Comparison of ENCODE assay signal across 9 cellular contexts in the genomic region with DNA sequence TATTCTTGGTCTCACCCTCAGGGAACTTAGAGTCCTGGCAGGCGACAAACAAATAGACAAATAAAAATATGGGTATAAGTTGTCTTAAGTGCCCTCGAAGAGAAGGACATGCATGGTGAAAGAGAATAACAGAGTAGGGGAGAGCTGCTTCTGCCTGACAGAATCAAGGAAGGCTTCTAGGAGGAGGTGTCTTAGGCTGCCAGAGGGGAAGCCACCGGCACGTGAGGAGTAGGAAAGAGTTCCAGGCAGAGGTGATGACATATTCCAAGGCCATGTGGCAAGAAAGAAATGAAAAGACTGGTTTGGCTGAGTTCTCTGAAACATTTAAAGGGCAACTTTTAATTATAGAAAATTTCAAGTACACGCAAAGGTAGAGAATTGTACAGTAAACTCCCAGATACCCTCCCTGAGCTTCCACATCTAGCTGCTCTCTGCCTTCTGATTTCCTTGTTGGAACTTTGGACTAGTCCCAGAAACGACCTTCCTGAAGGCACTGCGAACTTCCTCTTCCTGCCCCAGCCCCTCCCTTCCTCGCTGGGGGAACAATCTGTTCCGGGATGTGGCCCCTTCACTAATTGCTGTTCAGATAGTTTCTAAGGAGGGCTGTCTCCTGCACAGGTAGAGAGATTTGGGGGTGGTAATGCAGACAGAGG.
DNase-seq lines count a peak whose midpoint lies in the region; ATAC-seq and TF ChIP-seq lines count a peak whose summit lies in the region.
"Had no signal": no experiment of that assay in that cellular context is flagged by ENCODE, and none has a peak within 500 bp of the region (broad histone marks: within the 10 kb centered on the region; RNA-seq: fewer than 3 reads in every experiment).

No MANE protein-coding gene starts in this region.

- TF ChIP-seq POLR2A in gastrocnemius medialis (IDR thresholded peaks at IDR 0.05), result no peak

- no peaks in the 10 kb centered on the region for H3K9me3 ChIP-seq in gastrocnemius medialis
- H3K9me3 ChIP-seq: prostate gland had no signal

- ATAC-seq in HG03432 (IDR thresholded peaks at IDR 0.05; ENCODE audit: unreplicated experiment) (peak; percentile 9), gastrocnemius medialis (peak; percentile 66 to 73)

- H3K4me1 ChIP-seq in gastrocnemius medialis, result no peaks in the 10 kb centered on the region
- H3K4me1 ChIP-seq: prostate gland had no signal

- H3K27me3 ChIP-seq in gastrocnemius medialis, result no peaks in the 10 kb centered on the region
- H3K27me3 ChIP-seq: cardiac muscle cell had no signal

- peak overlapping the region in 1 of 4 donors; percentile 30 for H3K4me3 ChIP-seq in gastrocnemius medialis
- H3K4me3 ChIP-seq: cardiac muscle cell, prostate gland had no signal

- intact Hi-C loops in gastrocnemius medialis (cut with DNase I; ENCODE audit: low total_unique reads), result loop anchor here (1.0 to 10.0 kb wide), 4 partner anchors 380 to 1202 kb away; no protein-coding TSS in a partner anchor

- H3K27ac ChIP-seq in gastrocnemius medialis, result peak overlapping the region; percentile 1 to 71 (median 69)
- H3K27ac ChIP-seq: cardiac muscle cell, prostate gland had no signal

- no peak for TF ChIP-seq CTCF in gastrocnemius medialis (IDR thresholded peaks at IDR 0.05 in 4 of 5, conservative IDR thresholded peaks at IDR 0.05 in 1 of 5)

- in situ Hi-C loops in gastrocnemius medialis (cut with MboI; ENCODE audit: low sequenced_read_pairs in 4 of 4), result loop anchor here (5.0 to 25.0 kb wide), 6 partner anchors 240 to 1192 kb away; no protein-coding TSS in a partner anchor

- DNase-seq in SKM-1 (lab: John Stamatoyannopoulos, UW; ENCODE audit: unreplicated experiment), result peak; percentile 61
- DNase-seq in glomerular endothelial cell (ENCODE audit: extremely low read depth, low read depth, low spot score), result peak; percentile 16
- no peak for DNase-seq in gastrocnemius medialis
- no peak for DNase-seq in NCI-H2227 treated with DMSO at 0.1 percent for 48 hours (lab: John Stamatoyannopoulos, UW)
- DNase-seq in NCI-H510A treated with DMSO at 0.1 percent for 48 hours (lab: John Stamatoyannopoulos, UW), result no peak
- no peak for DNase-seq in RPMI8226

- H3K36me3 ChIP-seq in gastrocnemius medialis, result peaks cover 0 to 17% of the 10 kb centered on the region in 2 donors
- H3K36me3 ChIP-seq: cardiac muscle cell, prostate gland had no signal

Comparison
In these comparisons a context has a peak if more than half of its experiments do, and no peak if none do; other contexts are left out.
1. DNase-seq: peak in SKM-1 (single experiment) and glomerular endothelial cell (single experiment); none in gastrocnemius medialis (0 of 2), NCI-H2227 treated with DMSO at 0.1 percent for 48 hours (single experiment), NCI-H510A treated with DMSO at 0.1 percent for 48 hours (single experiment) and RPMI8226 (single experiment).